8 cellular contexts compared by ENCODE assay signal in the genomic region with DNA sequence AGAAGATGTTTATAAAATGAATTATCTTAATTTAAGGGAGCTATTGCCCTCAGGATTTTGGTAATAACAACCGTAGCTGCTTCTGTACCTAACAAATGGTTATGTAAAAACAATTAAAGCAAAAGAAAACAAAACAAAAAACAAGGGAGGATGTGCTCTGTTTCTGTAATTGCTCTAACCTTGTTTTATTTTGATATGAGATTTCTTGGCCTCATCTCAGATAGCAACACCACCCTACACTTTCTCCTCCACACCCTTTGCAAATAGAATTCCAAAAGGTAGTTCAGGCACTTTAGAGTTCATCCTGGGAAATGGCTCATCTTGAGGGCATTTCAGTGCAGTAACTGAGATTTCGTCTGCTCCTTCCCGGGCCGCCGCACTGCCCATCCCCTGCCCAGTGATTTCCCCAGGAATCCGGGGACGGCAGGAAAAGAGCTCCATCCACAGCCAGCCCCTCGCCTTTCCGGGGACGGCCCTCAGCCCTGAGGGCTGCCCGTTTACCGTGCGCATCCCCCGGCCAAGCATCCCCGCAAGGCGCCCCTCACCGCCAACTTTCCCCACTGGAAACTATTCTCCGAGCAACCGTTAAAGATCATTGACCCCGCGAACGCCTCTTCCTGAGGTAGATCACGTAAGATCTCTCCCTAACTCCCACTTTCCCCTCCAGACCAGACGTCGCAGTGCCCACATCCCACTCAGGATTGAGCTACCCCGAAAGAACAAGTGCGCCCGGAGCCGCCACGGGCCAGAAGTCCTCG. TPM values are rescaled to one million over a fixed set of nuclear protein-coding genes. Genes with fewer than 3 reads are reported as not detected.
DNase-seq lines count a peak whose midpoint lies in the region; ATAC-seq and TF ChIP-seq lines count a peak whose summit lies in the region.

No MANE protein-coding gene starts in this region.

- H3K4me1 ChIP-seq in HCT116 (ENCODE audit: control insufficient read depth in 1 of 2, insufficient read depth in 2 of 2, low read length in 2 of 2) (peaks cover 0 to 16% of the 10 kb centered on the region in 2 experiments; a peak in 3 of 4 replicates), adipocyte (ENCODE audit: control insufficient read depth, insufficient read depth, low read length) (peaks cover 15% of the 10 kb centered on the region), iPS-18a (ENCODE audit: control insufficient read depth, low read depth, low read length) (peaks cover 14% of the 10 kb centered on the region), skeletal muscle satellite cell (ENCODE audit: control insufficient read depth, insufficient read depth, low read length) (peaks cover 15% of the 10 kb centered on the region)

- TSS peak; percentile 37 for BruUV-seq in HCT116 (replicated peaks; lab: Mats Ljungman, UMichigan)

- TF ChIP-seq RAD21 in HCT116 (IDR thresholded peaks at IDR 0.05; ENCODE audit: low read depth) = no peak

- CTCF ChIA-PET in HCT116 (lab: Charles Lee) = interaction anchor here (1.5 kb wide), 1 partner anchor 15 kb away, joined by 3 read pairs; no protein-coding TSS in a partner anchor

- ATAC-seq in HCT116 (peak; percentile 21; the same call in 1 of the 2 replicates), GM21515 (IDR thresholded peaks at IDR 0.05; ENCODE audit: unreplicated experiment) (no peak), GM21447 (IDR thresholded peaks at IDR 0.05; ENCODE audit: unreplicated experiment) (no peak), GM19452 (IDR thresholded peaks at IDR 0.05; ENCODE audit: unreplicated experiment) (no peak)

- H3K4me3 ChIP-seq in AG10803 (ENCODE audit: low read length) (peak overlapping the region; percentile 85), HCT116 (replicated peaks in 1 of 2; ENCODE audit: low read depth in 1 of 2, low read length in 2 of 2) (peak overlapping the region; percentile 79 to 86), adipocyte (ENCODE audit: low read length) (peak overlapping the region; percentile 97), iPS-18a (ENCODE audit: low read length) (peak overlapping the region; percentile 91), skeletal muscle satellite cell (ENCODE audit: low read length) (peak overlapping the region; percentile 82)

- no peaks in the 10 kb centered on the region for H3K36me3 ChIP-seq in HCT116 (ENCODE audit: control insufficient read depth in 1 of 2, insufficient read depth in 2 of 2, low read length in 2 of 2)
- no peaks in the 10 kb centered on the region for H3K36me3 ChIP-seq in adipocyte (ENCODE audit: control insufficient read depth, insufficient read depth, low read length, severe bottlenecking)
- H3K36me3 ChIP-seq in iPS-18a (ENCODE audit: control insufficient read depth, low read depth, low read length) = no peaks in the 10 kb centered on the region
- no peaks in the 10 kb centered on the region for H3K36me3 ChIP-seq in skeletal muscle satellite cell (ENCODE audit: insufficient read depth, low read length)

- peak overlapping the region; percentile 74 for H3K9ac ChIP-seq in HCT116 (ENCODE audit: low read length)
- H3K9ac ChIP-seq in adipocyte (ENCODE audit: low read length) = peak overlapping the region; percentile 92
- peak overlapping the region; percentile 65 for H3K9ac ChIP-seq in iPS-18a (ENCODE audit: low read length)
- H3K9ac ChIP-seq in skeletal muscle satellite cell (ENCODE audit: low read depth, low read length) = peak overlapping the region; percentile 80

- H3K27ac ChIP-seq in HCT116 (ENCODE audit: low read depth, low read length) (peak overlapping the region; percentile 64; the same call in 1 of the 2 replicates), iPS-18a (ENCODE audit: low read length) (no peak overlapping the region)

- intact Hi-C loops in HCT116 (cut with micrococcal nuclease) = loop anchor here (2.0 kb wide), 1 partner anchor 157 kb away; no protein-coding TSS in a partner anchor

- no peak for DNase-seq in AG10803 (ENCODE audit: low read depth)
- no peak for DNase-seq in HCT116 (ENCODE audit: low read depth, low spot score)
- peak; percentile 69 for DNase-seq in adipocyte (ENCODE audit: low read depth)

- RAD21 ChIA-PET in HCT116 (lab: Charles Lee; ENCODE audit: low non-redundant PET in 1 of 2, low total read pairs in 2 of 2, uncharacterized antibody in 2 of 2, unreplicated experiment in 2 of 2) = interaction anchor here in 1 of 2 experiments (0.9 kb wide), 1 partner anchor 131 kb away, joined by 3 read pairs; no protein-coding TSS in a partner anchor

- TF ChIP-seq POLR2A in HCT116 (IDR thresholded peaks at IDR 0.05; ENCODE audit: borderline replicate concordance, extremely low read depth, insufficient read depth, insufficient read length) = no peak

- H2AFZ ChIP-seq in HCT116 (ENCODE audit: low read depth, low read length, poor library complexity, severe bottlenecking) = no peak overlapping the region

- peaks cover 21% of the 10 kb centered on the region for H3K79me2 ChIP-seq in HCT116 (ENCODE audit: insufficient read depth, low read length)

- POLR2A ChIA-PET in HCT116 (lab: Charles Lee) = interaction anchor here (2.7 kb wide), 1 partner anchor 12 kb away, joined by 7 read pairs; the partner anchor contains the start of gene GPR107

- no peaks in the 10 kb centered on the region for H4K20me1 ChIP-seq in HCT116 (ENCODE audit: insufficient read depth)

- no peak for TF ChIP-seq CTCF in AG10803 (conservative IDR thresholded peaks at IDR 0.05; ENCODE audit: low read length)
- no peak for TF ChIP-seq CTCF in HCT116 (IDR thresholded peaks at IDR 0.05 in 2 of 3, conservative IDR thresholded peaks at IDR 0.05 in 1 of 3; ENCODE audit: borderline replicate concordance in 1 of 3, insufficient read depth in 1 of 3, low read depth in 2 of 3, low read length in 2 of 3)

- H3K9me3 ChIP-seq in HCT116 (ENCODE audit: control insufficient read depth in 1 of 2, insufficient read depth in 1 of 2, low read depth in 1 of 2, low read length in 2 of 2) (no peaks in the 10 kb centered on the region), adipocyte (ENCODE audit: control insufficient read depth, low read length) (no peaks in the 10 kb centered on the region), iPS-18a (ENCODE audit: control insufficient read depth, low read depth, low read length) (no peaks in the 10 kb centered on the region), skeletal muscle satellite cell (replicated peaks; ENCODE audit: low read length) (no peaks in the 10 kb centered on the region)

- no peaks in the 10 kb centered on the region for H3K9me2 ChIP-seq in HCT116 (ENCODE audit: insufficient read depth)

- H3K27me3 ChIP-seq in HCT116 (ENCODE audit: insufficient read depth, low read length) (no peaks in the 10 kb centered on the region), adipocyte (replicated peaks; ENCODE audit: control insufficient read depth, insufficient read depth, low read length) (no peaks in the 10 kb centered on the region), iPS-18a (ENCODE audit: control insufficient read depth, insufficient read depth, low read length) (peaks cover 27% of the 10 kb centered on the region), skeletal muscle satellite cell (ENCODE audit: control insufficient read depth, insufficient read depth, low read length) (no peaks in the 10 kb centered on the region)

- H3K4me2 ChIP-seq in HCT116 (ENCODE audit: low read length) = peak overlapping the region; percentile 83
- peak overlapping the region; percentile 92 for H3K4me2 ChIP-seq in skeletal muscle satellite cell (ENCODE audit: low read length)

TF ChIP-seq in HCT116, 20 proteins besides CTCF, POLR2A, EP300 and RAD21 (continues in another document):
- no peak for TF ChIP-seq ZFX (IDR thresholded peaks at IDR 0.05)
- TF ChIP-seq, protein P1, sequence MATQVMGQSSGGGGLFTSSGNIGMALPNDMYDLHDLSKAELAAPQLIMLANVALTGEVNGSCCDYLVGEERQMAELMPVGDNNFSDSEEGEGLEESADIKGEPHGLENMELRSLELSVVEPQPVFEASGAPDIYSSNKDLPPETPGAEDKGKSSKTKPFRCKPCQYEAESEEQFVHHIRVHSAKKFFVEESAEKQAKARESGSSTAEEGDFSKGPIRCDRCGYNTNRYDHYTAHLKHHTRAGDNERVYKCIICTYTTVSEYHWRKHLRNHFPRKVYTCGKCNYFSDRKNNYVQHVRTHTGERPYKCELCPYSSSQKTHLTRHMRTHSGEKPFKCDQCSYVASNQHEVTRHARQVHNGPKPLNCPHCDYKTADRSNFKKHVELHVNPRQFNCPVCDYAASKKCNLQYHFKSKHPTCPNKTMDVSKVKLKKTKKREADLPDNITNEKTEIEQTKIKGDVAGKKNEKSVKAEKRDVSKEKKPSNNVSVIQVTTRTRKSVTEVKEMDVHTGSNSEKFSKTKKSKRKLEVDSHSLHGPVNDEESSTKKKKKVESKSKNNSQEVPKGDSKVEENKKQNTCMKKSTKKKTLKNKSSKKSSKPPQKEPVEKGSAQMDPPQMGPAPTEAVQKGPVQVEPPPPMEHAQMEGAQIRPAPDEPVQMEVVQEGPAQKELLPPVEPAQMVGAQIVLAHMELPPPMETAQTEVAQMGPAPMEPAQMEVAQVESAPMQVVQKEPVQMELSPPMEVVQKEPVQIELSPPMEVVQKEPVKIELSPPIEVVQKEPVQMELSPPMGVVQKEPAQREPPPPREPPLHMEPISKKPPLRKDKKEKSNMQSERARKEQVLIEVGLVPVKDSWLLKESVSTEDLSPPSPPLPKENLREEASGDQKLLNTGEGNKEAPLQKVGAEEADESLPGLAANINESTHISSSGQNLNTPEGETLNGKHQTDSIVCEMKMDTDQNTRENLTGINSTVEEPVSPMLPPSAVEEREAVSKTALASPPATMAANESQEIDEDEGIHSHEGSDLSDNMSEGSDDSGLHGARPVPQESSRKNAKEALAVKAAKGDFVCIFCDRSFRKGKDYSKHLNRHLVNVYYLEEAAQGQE (IDR thresholded peaks at IDR 0.05; ENCODE audit: low read depth) = no peak
- no peak for TF ChIP-seq EZH2 (IDR thresholded peaks at IDR 0.05)
- TF ChIP-seq POLR2AphosphoS5 (IDR thresholded peaks at IDR 0.05; ENCODE audit: low read depth, low read length) = no peak
- TF ChIP-seq CBX3 (IDR thresholded peaks at IDR 0.05; ENCODE audit: low read depth) = no peak
- no peak for TF ChIP-seq SRF (IDR thresholded peaks at IDR 0.05; ENCODE audit: low read depth)
- no peak for TF ChIP-seq ZNF274 (IDR thresholded peaks at IDR 0.05; ENCODE audit: low read depth, low read length)
- TF ChIP-seq SIN3A (IDR thresholded peaks at IDR 0.05; ENCODE audit: low read depth) = no peak
- no peak for TF ChIP-seq YY1 (IDR thresholded peaks at IDR 0.05; ENCODE audit: extremely low read depth, insufficient replicate concordance, low read depth, low read length)
- no peak for TF ChIP-seq EZH2phosphoT487 (IDR thresholded peaks at IDR 0.05; ENCODE audit: borderline replicate concordance)
- TF ChIP-seq CEBPB (IDR thresholded peaks at IDR 0.05; ENCODE audit: low read depth) = no peak

RNA-seq across cellular contexts. Expression of gene FNBP1, which starts 1.2 kb away (rescaled TPM):
- 25.0 TPM for total RNA-seq in HCT116 (2021; ENCODE audit: unreplicated experiment)
- 14.6 and 15.6 TPM in 2 replicates for polyA plus RNA-seq in HCT116 (2012)
- 18.0 and 23.4 TPM in 2 replicates for total RNA-seq in skeletal muscle satellite cell (2012; rRNA removed)

RNA-seq across cellular contexts. Expression of gene GPR107, which starts 11.9 kb away (rescaled TPM):
- 32.5 TPM for total RNA-seq in HCT116 (2021; ENCODE audit: unreplicated experiment)
- polyA plus RNA-seq in HCT116 (2012) = 20.8 and 21.4 TPM in 2 replicates
- total RNA-seq in skeletal muscle satellite cell (2012; rRNA removed) = 16.4 and 18.3 TPM in 2 replicates
